1 cellular context compared by ENCODE assay signal in genomic region chr4:2006956-2007653, GRCh38.
TF ChIP-seq lines count a peak whose summit lies in the region.

No MANE protein-coding gene starts in this region.

TF ChIP-seq in K562, 482 proteins besides CTCF, POLR2A, EP300 and RAD21 (continued from another document and continues in another):
- TF ChIP-seq IRF9 (tag; IDR thresholded peaks at IDR 0.05) (no peak), GTF2A2 (tag; IDR thresholded peaks at IDR 0.05) (no peak), ZNF764 (CRISPR knock-in tag; IDR thresholded peaks at IDR 0.05; ENCODE audit: low read depth) (no peak), ETV5 (CRISPR knock-in tag; IDR thresholded peaks at IDR 0.05; ENCODE audit: low read depth) (no peak), CXXC5 (CRISPR knock-in tag; IDR thresholded peaks at IDR 0.05) (no peak), GTF2F1 (IDR thresholded peaks at IDR 0.05; ENCODE audit: low read depth, low read length) (no peak), RBM17 (IDR thresholded peaks at IDR 0.05; ENCODE audit: borderline replicate concordance, low read depth, low read length) (no peak), KAT8 (IDR thresholded peaks at IDR 0.05; ENCODE audit: low read depth) (no peak), ZNF121 (CRISPR knock-in tag; conservative IDR thresholded peaks at IDR 0.05) (no peak), ZNF124 (CRISPR knock-in tag; IDR thresholded peaks at IDR 0.05) (no peak), KDM5B (IDR thresholded peaks at IDR 0.05; ENCODE audit: insufficient replicate concordance, low read depth, low read length) (no peak), COPS2 (conservative IDR thresholded peaks at IDR 0.05) (no peak), ZFP36 (IDR thresholded peaks at IDR 0.05; ENCODE audit: low read depth, low read length, partially characterized antibody) (no peak), ZNF644 (tag; IDR thresholded peaks at IDR 0.05; ENCODE audit: low read depth) (no peak), NR2C2 (CRISPR knock-in tag; IDR thresholded peaks at IDR 0.05) (0 out of 2 replicates have a peak, but pooled peaks have one; percentile 26), NR2C2 (tag; IDR thresholded peaks at IDR 0.05) (peak; percentile 63), POLR2AphosphoS2 (IDR thresholded peaks at IDR 0.05; ENCODE audit: low read length) (no peak), ZNF584 (CRISPR knock-in tag; IDR thresholded peaks at IDR 0.05; ENCODE audit: low read depth) (no peak), TGIF2 (CRISPR knock-in tag; IDR thresholded peaks at IDR 0.05) (no peak), PHTF2 (CRISPR knock-in tag; IDR thresholded peaks at IDR 0.05) (no peak), ZNF699 (CRISPR knock-in tag; IDR thresholded peaks at IDR 0.05; ENCODE audit: insufficient replicate concordance) (no peak), RERE (CRISPR knock-in tag; IDR thresholded peaks at IDR 0.05; ENCODE audit: borderline replicate concordance) (no peak), E2F4 (CRISPR knock-in tag; IDR thresholded peaks at IDR 0.05; ENCODE audit: low read depth) (no peak), ZNF24 (IDR thresholded peaks at IDR 0.05) (no peak), POLR2AphosphoS5 (IDR thresholded peaks at IDR 0.05; ENCODE audit: control insufficient read depth, insufficient read depth, low read depth, low read length) (no peak), RBM34 (IDR thresholded peaks at IDR 0.05; ENCODE audit: borderline replicate concordance, insufficient read depth, low read length) (no peak), BHLHE40 (IDR thresholded peaks at IDR 0.05; ENCODE audit: low read length) (no peak)
- TF ChIP-seq, protein P1, sequence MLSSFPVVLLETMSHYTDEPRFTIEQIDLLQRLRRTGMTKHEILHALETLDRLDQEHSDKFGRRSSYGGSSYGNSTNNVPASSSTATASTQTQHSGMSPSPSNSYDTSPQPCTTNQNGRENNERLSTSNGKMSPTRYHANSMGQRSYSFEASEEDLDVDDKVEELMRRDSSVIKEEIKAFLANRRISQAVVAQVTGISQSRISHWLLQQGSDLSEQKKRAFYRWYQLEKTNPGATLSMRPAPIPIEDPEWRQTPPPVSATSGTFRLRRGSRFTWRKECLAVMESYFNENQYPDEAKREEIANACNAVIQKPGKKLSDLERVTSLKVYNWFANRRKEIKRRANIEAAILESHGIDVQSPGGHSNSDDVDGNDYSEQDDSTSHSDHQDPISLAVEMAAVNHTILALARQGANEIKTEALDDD (IDR thresholded peaks at IDR 0.05) = no peak
- TF ChIP-seq, protein P2, sequence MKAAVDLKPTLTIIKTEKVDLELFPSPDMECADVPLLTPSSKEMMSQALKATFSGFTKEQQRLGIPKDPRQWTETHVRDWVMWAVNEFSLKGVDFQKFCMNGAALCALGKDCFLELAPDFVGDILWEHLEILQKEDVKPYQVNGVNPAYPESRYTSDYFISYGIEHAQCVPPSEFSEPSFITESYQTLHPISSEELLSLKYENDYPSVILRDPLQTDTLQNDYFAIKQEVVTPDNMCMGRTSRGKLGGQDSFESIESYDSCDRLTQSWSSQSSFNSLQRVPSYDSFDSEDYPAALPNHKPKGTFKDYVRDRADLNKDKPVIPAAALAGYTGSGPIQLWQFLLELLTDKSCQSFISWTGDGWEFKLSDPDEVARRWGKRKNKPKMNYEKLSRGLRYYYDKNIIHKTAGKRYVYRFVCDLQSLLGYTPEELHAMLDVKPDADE (conservative IDR thresholded peaks at IDR 0.05; ENCODE audit: control insufficient read depth, low read depth, low read length) = no peak
- TF ChIP-seq, protein P3, sequence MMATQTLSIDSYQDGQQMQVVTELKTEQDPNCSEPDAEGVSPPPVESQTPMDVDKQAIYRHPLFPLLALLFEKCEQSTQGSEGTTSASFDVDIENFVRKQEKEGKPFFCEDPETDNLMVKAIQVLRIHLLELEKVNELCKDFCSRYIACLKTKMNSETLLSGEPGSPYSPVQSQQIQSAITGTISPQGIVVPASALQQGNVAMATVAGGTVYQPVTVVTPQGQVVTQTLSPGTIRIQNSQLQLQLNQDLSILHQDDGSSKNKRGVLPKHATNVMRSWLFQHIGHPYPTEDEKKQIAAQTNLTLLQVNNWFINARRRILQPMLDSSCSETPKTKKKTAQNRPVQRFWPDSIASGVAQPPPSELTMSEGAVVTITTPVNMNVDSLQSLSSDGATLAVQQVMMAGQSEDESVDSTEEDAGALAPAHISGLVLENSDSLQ (IDR thresholded peaks at IDR 0.05) = peak; percentile 31
- TF ChIP-seq, protein P4, sequence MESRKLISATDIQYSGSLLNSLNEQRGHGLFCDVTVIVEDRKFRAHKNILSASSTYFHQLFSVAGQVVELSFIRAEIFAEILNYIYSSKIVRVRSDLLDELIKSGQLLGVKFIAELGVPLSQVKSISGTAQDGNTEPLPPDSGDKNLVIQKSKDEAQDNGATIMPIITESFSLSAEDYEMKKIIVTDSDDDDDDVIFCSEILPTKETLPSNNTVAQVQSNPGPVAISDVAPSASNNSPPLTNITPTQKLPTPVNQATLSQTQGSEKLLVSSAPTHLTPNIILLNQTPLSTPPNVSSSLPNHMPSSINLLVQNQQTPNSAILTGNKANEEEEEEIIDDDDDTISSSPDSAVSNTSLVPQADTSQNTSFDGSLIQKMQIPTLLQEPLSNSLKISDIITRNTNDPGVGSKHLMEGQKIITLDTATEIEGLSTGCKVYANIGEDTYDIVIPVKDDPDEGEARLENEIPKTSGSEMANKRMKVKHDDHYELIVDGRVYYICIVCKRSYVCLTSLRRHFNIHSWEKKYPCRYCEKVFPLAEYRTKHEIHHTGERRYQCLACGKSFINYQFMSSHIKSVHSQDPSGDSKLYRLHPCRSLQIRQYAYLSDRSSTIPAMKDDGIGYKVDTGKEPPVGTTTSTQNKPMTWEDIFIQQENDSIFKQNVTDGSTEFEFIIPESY (CRISPR knock-in tag; IDR thresholded peaks at IDR 0.05) = no peak
- TF ChIP-seq, protein P5, sequence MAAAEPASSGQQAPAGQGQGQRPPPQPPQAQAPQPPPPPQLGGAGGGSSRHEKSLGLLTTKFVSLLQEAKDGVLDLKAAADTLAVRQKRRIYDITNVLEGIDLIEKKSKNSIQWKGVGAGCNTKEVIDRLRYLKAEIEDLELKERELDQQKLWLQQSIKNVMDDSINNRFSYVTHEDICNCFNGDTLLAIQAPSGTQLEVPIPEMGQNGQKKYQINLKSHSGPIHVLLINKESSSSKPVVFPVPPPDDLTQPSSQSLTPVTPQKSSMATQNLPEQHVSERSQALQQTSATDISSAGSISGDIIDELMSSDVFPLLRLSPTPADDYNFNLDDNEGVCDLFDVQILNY (CRISPR knock-in tag; IDR thresholded peaks at IDR 0.05) = no peak
- TF ChIP-seq, protein P6, sequence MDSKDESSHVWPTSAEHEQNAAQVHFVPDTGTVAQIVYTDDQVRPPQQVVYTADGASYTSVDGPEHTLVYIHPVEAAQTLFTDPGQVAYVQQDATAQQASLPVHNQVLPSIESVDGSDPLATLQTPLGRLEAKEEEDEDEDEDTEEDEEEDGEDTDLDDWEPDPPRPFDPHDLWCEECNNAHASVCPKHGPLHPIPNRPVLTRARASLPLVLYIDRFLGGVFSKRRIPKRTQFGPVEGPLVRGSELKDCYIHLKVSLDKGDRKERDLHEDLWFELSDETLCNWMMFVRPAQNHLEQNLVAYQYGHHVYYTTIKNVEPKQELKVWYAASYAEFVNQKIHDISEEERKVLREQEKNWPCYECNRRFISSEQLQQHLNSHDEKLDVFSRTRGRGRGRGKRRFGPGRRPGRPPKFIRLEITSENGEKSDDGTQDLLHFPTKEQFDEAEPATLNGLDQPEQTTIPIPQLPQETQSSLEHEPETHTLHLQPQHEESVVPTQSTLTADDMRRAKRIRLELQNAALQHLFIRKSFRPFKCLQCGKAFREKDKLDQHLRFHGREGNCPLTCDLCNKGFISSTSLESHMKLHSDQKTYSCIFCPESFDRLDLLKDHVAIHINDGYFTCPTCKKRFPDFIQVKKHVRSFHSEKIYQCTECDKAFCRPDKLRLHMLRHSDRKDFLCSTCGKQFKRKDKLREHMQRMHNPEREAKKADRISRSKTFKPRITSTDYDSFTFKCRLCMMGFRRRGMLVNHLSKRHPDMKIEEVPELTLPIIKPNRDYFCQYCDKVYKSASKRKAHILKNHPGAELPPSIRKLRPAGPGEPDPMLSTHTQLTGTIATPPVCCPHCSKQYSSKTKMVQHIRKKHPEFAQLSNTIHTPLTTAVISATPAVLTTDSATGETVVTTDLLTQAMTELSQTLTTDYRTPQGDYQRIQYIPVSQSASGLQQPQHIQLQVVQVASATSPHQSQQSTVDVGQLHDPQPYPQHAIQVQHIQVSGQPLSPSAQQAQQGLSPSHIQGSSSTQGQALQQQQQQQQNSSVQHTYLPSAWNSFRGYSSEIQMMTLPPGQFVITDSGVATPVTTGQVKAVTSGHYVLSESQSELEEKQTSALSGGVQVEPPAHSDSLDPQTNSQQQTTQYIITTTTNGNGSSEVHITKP (IDR thresholded peaks at IDR 0.05; ENCODE audit: partially characterized antibody) = no peak
- TF ChIP-seq, protein P7, sequence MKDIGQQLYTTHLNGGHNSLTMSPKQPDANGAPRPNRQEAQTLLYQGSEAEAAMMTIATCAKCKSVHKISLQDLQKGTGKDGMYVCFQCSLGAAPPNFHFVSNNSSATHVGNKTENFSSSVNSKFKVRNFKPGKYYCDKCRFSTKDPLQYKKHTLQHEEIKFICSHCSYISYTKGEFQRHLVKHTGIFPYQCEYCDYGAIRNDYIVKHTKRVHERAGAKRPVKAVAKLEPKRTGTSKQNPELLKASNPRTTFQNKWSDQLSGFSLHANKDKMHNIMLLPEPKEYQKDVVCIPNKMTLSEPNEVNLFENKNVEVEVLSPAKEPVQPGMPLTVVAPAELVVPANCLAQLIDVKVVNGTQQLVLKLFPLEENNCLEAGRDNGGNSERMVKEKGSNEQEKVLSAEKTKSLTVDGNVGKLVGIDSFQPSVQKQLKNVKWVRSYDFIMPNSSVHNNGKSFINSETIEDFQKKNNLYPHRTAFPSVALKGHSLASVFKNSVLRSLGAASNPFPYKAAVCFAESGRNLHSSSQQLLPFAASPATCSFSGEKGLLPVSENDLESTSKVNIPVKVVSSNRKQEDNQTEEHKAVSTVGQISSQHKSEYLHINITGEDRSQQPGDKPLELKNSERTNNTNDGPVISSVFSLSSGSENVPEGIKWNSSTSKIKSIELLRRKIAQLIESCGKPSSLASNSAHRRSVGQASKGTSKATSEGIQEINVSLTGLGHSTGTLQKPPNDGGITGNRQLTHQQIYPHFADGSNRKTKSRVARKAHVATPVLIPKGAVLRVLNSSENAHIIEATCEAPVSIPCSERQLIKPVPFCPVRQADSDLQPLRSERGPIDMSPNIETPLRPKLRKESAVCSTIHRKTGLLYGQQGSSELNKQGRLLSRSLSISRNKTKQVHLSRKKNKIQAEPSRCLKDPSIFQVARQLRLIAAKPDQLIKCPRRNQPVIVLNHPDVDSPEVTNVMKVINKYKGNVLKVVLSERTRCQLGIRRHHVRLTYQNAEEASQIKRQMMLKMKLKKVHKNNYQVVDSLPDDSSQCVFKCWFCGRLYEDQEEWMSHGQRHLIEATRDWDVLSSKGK (CRISPR knock-in tag; IDR thresholded peaks at IDR 0.05) = no peak
